ENCODE assay signal across 26 cellular contexts in the genomic region with DNA sequence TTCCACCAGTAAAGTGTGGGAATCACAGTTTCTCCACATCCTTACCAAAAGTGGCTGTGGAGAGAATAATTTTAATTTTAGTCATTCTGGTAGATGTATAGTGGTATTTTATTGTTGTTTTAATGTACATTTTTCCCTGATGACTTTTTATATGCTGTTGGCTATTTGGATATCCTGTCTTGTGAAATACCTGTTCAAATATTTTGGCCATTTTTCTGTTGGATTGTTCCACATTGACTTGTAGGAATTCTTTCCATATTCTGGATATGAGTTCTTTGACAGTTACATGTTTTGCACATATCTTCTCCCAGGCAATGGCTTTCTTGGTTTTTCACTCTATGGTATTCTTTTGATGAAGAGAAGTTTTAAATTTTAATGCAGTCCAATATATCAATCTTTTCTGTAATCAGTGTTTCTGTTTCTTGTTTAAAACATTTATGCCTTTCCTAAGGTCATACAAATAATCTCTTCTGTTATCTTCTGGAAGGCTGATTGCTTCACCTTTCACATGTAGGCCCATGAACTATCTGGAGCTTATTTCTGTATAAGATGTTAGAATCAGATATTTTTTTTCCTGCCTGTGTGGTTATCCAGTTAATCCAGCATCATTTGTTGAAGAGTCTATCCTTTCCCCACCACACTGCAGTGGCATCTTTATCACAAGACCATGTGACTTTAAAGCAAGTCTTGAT. TPM values are rescaled to one million over a fixed set of nuclear protein-coding genes. Genes with fewer than 3 reads are reported as not detected.
DNase-seq lines count a peak whose midpoint lies in the region; ATAC-seq, FAIRE-seq and TF ChIP-seq lines count a peak whose summit lies in the region.
"Had no signal": no experiment of that assay in that cellular context is flagged by ENCODE, and none has a peak within 500 bp of the region (broad histone marks: within the 10 kb centered on the region; RNA-seq: fewer than 3 reads in every experiment).

No MANE protein-coding gene starts in this region.

- peaks cover 3% of the 10 kb centered on the region for H3K36me3 Mint-ChIP-seq in CD4-positive, alpha-beta T cell (ENCODE audit: low read depth)
- H3K36me3 Mint-ChIP-seq: activated CD4-positive, alpha-beta memory T cell treated with anti-CD3 and anti-CD28 coated beads for 36 hours; natural killer cell treated with Interleukin-12 subunit alpha and Interleukin-12 subunit beta and Interleukin-15 and Interleukin-18, amount 100 ng/mL, for 72 hours had no signal

- no peaks in the 10 kb centered on the region for H3K9me3 Mint-ChIP-seq in CD4-positive, alpha-beta T cell
- H3K9me3 Mint-ChIP-seq: activated B cell treated with CpG ODN at 0.5 μM for 24 hours; activated CD4-positive, alpha-beta memory T cell treated with anti-CD3 and anti-CD28 coated beads for 36 hours; CD4-positive, alpha-beta memory T cell; dendritic cell treated with granulocyte-macrophage colony-stimulating factor and Interleukin-4, amounts not matched to agents 40 ng/mL and 50 ng/mL, for 4 days; natural killer cell treated with Interleukin-12 subunit alpha and Interleukin-12 subunit beta and Interleukin-15 and Interleukin-18, amount 100 ng/mL, for 72 hours; T-helper 2 cell treated with Interferon-gamma antibody and Interleukin-4, amounts not matched to agents 5 μg/mL and 100 μg/mL, for 36 hours had no signal

- no peak overlapping the region for H2AFZ ChIP-seq in osteoblast (ENCODE audit: low read length)

- no peak for TF ChIP-seq CTCF in CD4-positive, alpha-beta T cell (IDR thresholded peaks at IDR 0.05)
- TF ChIP-seq CTCF in choroid plexus epithelial cell (conservative IDR thresholded peaks at IDR 0.05; ENCODE audit: low read depth, low read length) (no peak), osteoblast (IDR thresholded peaks at IDR 0.05; ENCODE audit: extremely low read depth, low read depth, low read length) (no peak)

- H3K27ac Mint-ChIP-seq in CD4-positive, alpha-beta T cell = peak overlapping the region; percentile 31
- H3K27ac Mint-ChIP-seq: activated CD4-positive, alpha-beta memory T cell treated with anti-CD3 and anti-CD28 coated beads for 36 hours; dendritic cell treated with granulocyte-macrophage colony-stimulating factor and Interleukin-4, amounts not matched to agents 40 ng/mL and 50 ng/mL, for 4 days; natural killer cell treated with Interleukin-12 subunit alpha and Interleukin-12 subunit beta and Interleukin-15 and Interleukin-18, amount 100 ng/mL, for 72 hours; T-helper 2 cell treated with Interferon-gamma antibody and Interleukin-4, amounts not matched to agents 5 μg/mL and 100 μg/mL, for 36 hours had no signal

- H3K27me3 Mint-ChIP-seq in CD4-positive, alpha-beta T cell = no peaks in the 10 kb centered on the region
- H3K27me3 Mint-ChIP-seq: activated B cell treated with CpG ODN at 0.5 μM for 24 hours; activated CD4-positive, alpha-beta memory T cell treated with anti-CD3 and anti-CD28 coated beads for 36 hours; CD4-positive, alpha-beta memory T cell; dendritic cell treated with granulocyte-macrophage colony-stimulating factor and Interleukin-4, amounts not matched to agents 40 ng/mL and 50 ng/mL, for 4 days; natural killer cell treated with Interleukin-12 subunit alpha and Interleukin-12 subunit beta and Interleukin-15 and Interleukin-18, amount 100 ng/mL, for 72 hours had no signal

- H3K4me1 ChIP-seq in osteoblast (ENCODE audit: insufficient read depth, low read length) = peaks cover 35% of the 10 kb centered on the region

- intact Hi-C loops in CD4-positive, alpha-beta T cell (cut with DNase I, micrococcal nuclease) = no loop called here

- no peak overlapping the region for H3K4me3 Mint-ChIP-seq in CD4-positive, alpha-beta T cell
- H3K4me3 Mint-ChIP-seq: activated B cell treated with CpG ODN at 0.5 μM for 24 hours; activated CD4-positive, alpha-beta memory T cell treated with anti-CD3 and anti-CD28 coated beads for 36 hours; CD4-positive, alpha-beta memory T cell; dendritic cell treated with granulocyte-macrophage colony-stimulating factor and Interleukin-4, amounts not matched to agents 40 ng/mL and 50 ng/mL, for 4 days; natural killer cell treated with Interleukin-12 subunit alpha and Interleukin-12 subunit beta and Interleukin-15 and Interleukin-18, amount 100 ng/mL, for 72 hours; T-helper 2 cell treated with Interferon-gamma antibody and Interleukin-4, amounts not matched to agents 5 μg/mL and 100 μg/mL, for 36 hours had no signal

- FAIRE-seq in GM12892 (lab: Jason Lieb, UNC) = no peak

- no peak overlapping the region for H3K27ac ChIP-seq in CD4-positive, alpha-beta T cell (ENCODE audit: low read depth, low read length)
- H3K27ac ChIP-seq in osteoblast (ENCODE audit: low read depth, low read length) = peak overlapping the region; percentile 58
- H3K27ac ChIP-seq: gastrocnemius medialis, psoas muscle, SJCRH30, vagina had no signal

- POLR2A ChIA-PET in CD4-positive, alpha-beta T cell (lab: Charles Lee) = no interaction called here

- H3K4me3 ChIP-seq in choroid plexus epithelial cell (ENCODE audit: low read depth, low read length) (no peak overlapping the region), osteoblast (ENCODE audit: insufficient read depth, low read length) (no peak overlapping the region)
- H3K4me3 ChIP-seq: gastrocnemius medialis, psoas muscle, SJCRH30, smooth muscle cell, vagina had no signal

- H3K36me3 ChIP-seq in osteoblast (ENCODE audit: insufficient read depth, low read length) = no peaks in the 10 kb centered on the region
- H3K36me3 ChIP-seq: gastrocnemius medialis, SJCRH30, vagina had no signal

- no peak for ATAC-seq in CD4-positive, alpha-beta T cell (ENCODE audit: poor library complexity)
- ATAC-seq in GM19452 (IDR thresholded peaks at IDR 0.05; ENCODE audit: unreplicated experiment) = no peak
- no peak for ATAC-seq in SK-N-SH treated with all-trans-retinoic acid at 6 μM for 48 hours
- ATAC-seq: gastrocnemius medialis; natural killer cell treated with Interleukin-12 subunit alpha and Interleukin-12 subunit beta and Interleukin-15 and Interleukin-18, amount 100 ng/mL, for 72 hours; psoas muscle had no signal

- CTCF ChIA-PET in CD4-positive, alpha-beta T cell (lab: Charles Lee) = interaction anchor here (1.2 kb wide), 1 partner anchor 10 kb away, joined by 3 read pairs; no protein-coding TSS in a partner anchor

- H3K27me3 ChIP-seq in CD4-positive, alpha-beta T cell (ENCODE audit: control insufficient read depth, insufficient read depth, low read length) = no peaks in the 10 kb centered on the region
- no peaks in the 10 kb centered on the region for H3K27me3 ChIP-seq in osteoblast (ENCODE audit: insufficient read depth, low read length)
- H3K27me3 ChIP-seq: gastrocnemius medialis, SJCRH30, vagina had no signal

- no peaks in the 10 kb centered on the region for H3K9me3 ChIP-seq in CD4-positive, alpha-beta T cell (ENCODE audit: control insufficient read depth, low read length)
- no peaks in the 10 kb centered on the region for H3K9me3 ChIP-seq in osteoblast (ENCODE audit: low read depth, low read length)
- H3K9me3 ChIP-seq: gastrocnemius medialis, psoas muscle, SJCRH30, vagina had no signal

- H3K4me2 ChIP-seq in osteoblast (ENCODE audit: insufficient read depth, low read length) = peak overlapping the region; percentile 10
- H3K4me2 ChIP-seq: smooth muscle cell had no signal

- peaks cover 6% of the 10 kb centered on the region for H4K20me1 ChIP-seq in osteoblast (ENCODE audit: insufficient read depth, low read length)

- TF ChIP-seq POLR2A in GM12892 (IDR thresholded peaks at IDR 0.05; ENCODE audit: low read depth, low read length) = no peak

- no peak for DNase-seq in CD4-positive, alpha-beta T cell
- DNase-seq in NCI-H226 = peak; percentile 32
- DNase-seq in choroid plexus epithelial cell (ENCODE audit: low read depth) = peak; percentile 5
- DNase-seq in osteoblast (ENCODE audit: insufficient read length, low spot score, missing footprints) = no peak
- DNase-seq in GM12892 (ENCODE audit: insufficient read length) = no peak
- no peak for DNase-seq in MV-4-11 (lab: John Stamatoyannopoulos, UW)
- DNase-seq: activated B cell treated with CpG ODN at 0.5 μM for 24 hours; activated CD4-positive, alpha-beta memory T cell treated with anti-CD3 and anti-CD28 coated beads for 36 hours; activated gamma-delta T cell treated with Interleukin-2 at 50 U/mL for 16 hours; activated T-cell treated with anti-CD3 and anti-CD28 coated beads for 4 hours; aorta; CD4-positive, alpha-beta memory T cell; DMS79 treated with DMSO at 0.1 percent for 48 hours; gastrocnemius medialis; NCI-H1105; NCI-H2171; psoas muscle; SJCRH30; stimulated activated CD4-positive, alpha-beta T cell treated with anti-CD3 and anti-CD28 coated beads, Interleukin-4, amount 100 ng/mL, for 24 hours had no signal

- H3K4me1 Mint-ChIP-seq in CD4-positive, alpha-beta T cell (ENCODE audit: low read depth) = peaks cover 61% of the 10 kb centered on the region

- peaks cover 76% of the 10 kb centered on the region for H3K79me2 ChIP-seq in osteoblast (ENCODE audit: insufficient read depth, low read length)

TF ChIP-seq in SK-N-SH treated with all-trans-retinoic acid at 6 μM for 48 hours, 23 proteins besides CTCF, POLR2A, EP300 and RAD21 (continues in another document):
- TF ChIP-seq ZFP3 (CRISPR knock-in tag; IDR thresholded peaks at IDR 0.05) (no peak), ARNTL (CRISPR knock-in tag; IDR thresholded peaks at IDR 0.05; ENCODE audit: borderline replicate concordance, low read depth) (no peak), ESRRG (CRISPR knock-in tag; IDR thresholded peaks at IDR 0.05) (no peak), ZC3H10 (CRISPR knock-in tag; IDR thresholded peaks at IDR 0.05) (no peak), CSRNP3 (CRISPR knock-in tag; IDR thresholded peaks at IDR 0.05) (no peak), GLIS3 (CRISPR knock-in tag; IDR thresholded peaks at IDR 0.05) (no peak), TCF4 (CRISPR knock-in tag; IDR thresholded peaks at IDR 0.05; ENCODE audit: borderline replicate concordance) (no peak)

RNA-seq across cellular contexts. Expression of gene AFTPH, which starts 19.0 kb away (rescaled TPM):
- 10 to 100 TPM; 24.2 to 24.3 TPM for total RNA-seq in CD4-positive, alpha-beta T cell
- total RNA-seq in osteoblast = 32.7 and 38.7 TPM in 2 replicates
- 55.8 TPM for polyA plus RNA-seq in GM12892 (2012; ENCODE audit: missing spikeins)

Comparison
In these comparisons a context has a peak if more than half of its experiments do, and no peak if none do; other contexts are left out.
1. DNase-seq: peak in NCI-H226 (single experiment) and choroid plexus epithelial cell (single experiment); none in CD4-positive, alpha-beta T cell (0 of 10), osteoblast (single experiment), GM12892 (single experiment) and MV-4-11 (single experiment).